10 cellular contexts compared by ENCODE assay signal in genomic region chr15:84656972-84657371, GRCh38. TPM values are rescaled to one million over a fixed set of nuclear protein-coding genes. Genes with fewer than 3 reads are reported as not detected.
DNase-seq lines count a peak whose midpoint lies in the region; ATAC-seq and TF ChIP-seq lines count a peak whose summit lies in the region.
"Had no signal": no experiment of that assay in that cellular context is flagged by ENCODE, and none has a peak within 500 bp of the region (broad histone marks: within the 10 kb centered on the region; RNA-seq: fewer than 3 reads in every experiment).

No MANE protein-coding gene starts in this region.

- peak overlapping the region; percentile 97 for H3K4me2 ChIP-seq in BLaER1

- no peaks in the 10 kb centered on the region for H3K27me3 Mint-ChIP-seq in activated naive CD8-positive, alpha-beta T cell treated with anti-CD3 and anti-CD28 coated beads, Interleukin-2, amount 10 ng/mL, durations not matched to agents 7 days and 5 days
- no peaks in the 10 kb centered on the region for H3K27me3 Mint-ChIP-seq in naive thymus-derived CD8-positive, alpha-beta T cell

- DNase-seq in H7 = peak; percentile 18
- no peak for DNase-seq in activated naive CD8-positive, alpha-beta T cell treated with anti-CD3 and anti-CD28 coated beads, Interleukin-2, amount 10 ng/mL, durations not matched to agents 7 days and 5 days
- DNase-seq in naive thymus-derived CD8-positive, alpha-beta T cell = no peak
- DNase-seq in foreskin keratinocyte = no peak
- DNase-seq in Kasumi-1 (lab: John Stamatoyannopoulos, UW) = no peak
- DNase-seq: stimulated activated CD4-positive, alpha-beta T cell treated with anti-CD3 and anti-CD28 coated beads, Interleukin-15, amount 100 ng/mL, for 24 hours had no signal

- ATAC-seq in activated naive CD8-positive, alpha-beta T cell treated with anti-CD3 and anti-CD28 coated beads, Interleukin-2, amount 10 ng/mL, durations not matched to agents 7 days and 5 days (ENCODE audit: low read depth) = no peak
- no peak for ATAC-seq in naive thymus-derived CD8-positive, alpha-beta T cell
- ATAC-seq in foreskin keratinocyte = no peak
- ATAC-seq in HG03135 (IDR thresholded peaks at IDR 0.05; ENCODE audit: unreplicated experiment) = no peak
- ATAC-seq in GM21515 (IDR thresholded peaks at IDR 0.05; ENCODE audit: unreplicated experiment) = no peak

- H3K27ac Mint-ChIP-seq in activated naive CD8-positive, alpha-beta T cell treated with anti-CD3 and anti-CD28 coated beads, Interleukin-2, amount 10 ng/mL, durations not matched to agents 7 days and 5 days = peak overlapping the region; percentile 45
- peak overlapping the region in 2 of 10 donors; percentile 45 to 48 for H3K27ac Mint-ChIP-seq in naive thymus-derived CD8-positive, alpha-beta T cell

- H3K4me1 Mint-ChIP-seq in activated naive CD8-positive, alpha-beta T cell treated with anti-CD3 and anti-CD28 coated beads, Interleukin-2, amount 10 ng/mL, durations not matched to agents 7 days and 5 days = peaks cover 22% of the 10 kb centered on the region
- H3K4me1 Mint-ChIP-seq in naive thymus-derived CD8-positive, alpha-beta T cell = peaks cover 15 to 51% (median 39%) of the 10 kb centered on the region in 4 donors

- peak overlapping the region; percentile 81; the same call in 1 of the 2 replicates for H3K9ac ChIP-seq in BLaER1

- H3K27ac ChIP-seq in BLaER1 (no peak overlapping the region; the same call in 1 of the 2 replicates), foreskin keratinocyte (no peak overlapping the region)

- H3K27me3 ChIP-seq in BLaER1 = no peaks in the 10 kb centered on the region
- H3K27me3 ChIP-seq in H7 (ENCODE audit: control insufficient read depth, insufficient read depth, low read length) = peaks cover 10% of the 10 kb centered on the region
- no peaks in the 10 kb centered on the region for H3K27me3 ChIP-seq in foreskin keratinocyte
- H3K27me3 ChIP-seq: esophagus muscularis mucosa had no signal

- H4K20me1 ChIP-seq in BLaER1 = no peaks in the 10 kb centered on the region

- H3K36me3 ChIP-seq in BLaER1 = peaks cover 9% of the 10 kb centered on the region
- H3K36me3 ChIP-seq in H7 (replicated peaks; ENCODE audit: control insufficient read depth, insufficient read depth, low read length) = peaks cover 4% of the 10 kb centered on the region

- peak overlapping the region; percentile 80 for H3K4me3 Mint-ChIP-seq in activated naive CD8-positive, alpha-beta T cell treated with anti-CD3 and anti-CD28 coated beads, Interleukin-2, amount 10 ng/mL, durations not matched to agents 7 days and 5 days
- H3K4me3 Mint-ChIP-seq in naive thymus-derived CD8-positive, alpha-beta T cell = peak overlapping the region; percentile 45 to 79 (median 68)

- no peak for TF ChIP-seq CTCF in foreskin keratinocyte (conservative IDR thresholded peaks at IDR 0.05)

- H3K9me3 Mint-ChIP-seq in activated naive CD8-positive, alpha-beta T cell treated with anti-CD3 and anti-CD28 coated beads, Interleukin-2, amount 10 ng/mL, durations not matched to agents 7 days and 5 days = no peaks in the 10 kb centered on the region
- no peaks in the 10 kb centered on the region for H3K9me3 Mint-ChIP-seq in naive thymus-derived CD8-positive, alpha-beta T cell

- no peaks in the 10 kb centered on the region for H3K9me3 ChIP-seq in BLaER1
- H3K9me3 ChIP-seq: esophagus muscularis mucosa had no signal

- H3K4me1 ChIP-seq in BLaER1 (peaks cover 62% of the 10 kb centered on the region), foreskin keratinocyte (no peaks in the 10 kb centered on the region)

- H3K4me3 ChIP-seq in BLaER1 (no peak overlapping the region; the same call in 1 of the 2 replicates), H7 (ENCODE audit: insufficient read depth, low read depth, low read length) (no peak overlapping the region)

- POLR2A ChIA-PET in activated naive CD8-positive, alpha-beta T cell treated with anti-CD3 and anti-CD28 coated beads, Interleukin-2, amount 10 ng/mL, durations not matched to agents 7 days and 5 days (lab: Charles Lee) = interaction anchor here (1.7 to 2.3 kb wide), 2 partner anchors 78 to 91 kb away, joined by 5 to 8 read pairs; no protein-coding TSS in a partner anchor
- POLR2A ChIA-PET in naive thymus-derived CD8-positive, alpha-beta T cell (lab: Charles Lee) = interaction anchor here (5.9 to 8.6 kb wide), 3 partner anchors 23 to 90 kb away, joined by 37 to 127 read pairs (median 71); partner anchors contain the start of gene SEC11A

- H3K36me3 Mint-ChIP-seq in activated naive CD8-positive, alpha-beta T cell treated with anti-CD3 and anti-CD28 coated beads, Interleukin-2, amount 10 ng/mL, durations not matched to agents 7 days and 5 days = peaks cover 8% of the 10 kb centered on the region
- peaks cover 0 to 5% (median 0%) of the 10 kb centered on the region in 3 donors for H3K36me3 Mint-ChIP-seq in naive thymus-derived CD8-positive, alpha-beta T cell

RNA-seq across cellular contexts. Expression of gene NMB, which starts 1.0 kb away (rescaled TPM):
- total RNA-seq in H7 (2014; rRNA removed; shearing (Covaris generic)) = 13.5 and 19.4 TPM in 2 replicates
- total RNA-seq in activated naive CD8-positive, alpha-beta T cell treated with anti-CD3 and anti-CD28 coated beads, Interleukin-2, amount 10 ng/mL, durations not matched to agents 7 days and 5 days = 1 to 10 TPM; 1.1 to 1.7 TPM
- 1 to 10 TPM; 1.6 to 2.1 TPM for total RNA-seq in naive thymus-derived CD8-positive, alpha-beta T cell
- 1 to 10 TPM; 1.9 to 5.7 (median 3.3) TPM for polyA plus RNA-seq in naive thymus-derived CD8-positive, alpha-beta T cell
- 9.0 and 12.7 TPM in 2 replicates for total RNA-seq in foreskin keratinocyte
- polyA plus RNA-seq in foreskin keratinocyte = 13.0 and 18.6 TPM in 2 replicates

RNA-seq across cellular contexts. Expression of gene WDR73, which starts 2.9 kb away (rescaled TPM):
- 13.6 and 17.7 TPM in 2 replicates for total RNA-seq in H7 (2014; rRNA removed; shearing (Covaris generic))
- total RNA-seq in activated naive CD8-positive, alpha-beta T cell treated with anti-CD3 and anti-CD28 coated beads, Interleukin-2, amount 10 ng/mL, durations not matched to agents 7 days and 5 days = 10 to 100 TPM; 26.8 to 27.9 TPM
- total RNA-seq in naive thymus-derived CD8-positive, alpha-beta T cell = 10 to 100 TPM; 38.3 to 43.2 TPM
- 10 to 100 TPM; 12.2 to 18.8 (median 17.9) TPM for polyA plus RNA-seq in naive thymus-derived CD8-positive, alpha-beta T cell
- 19.0 and 22.6 TPM in 2 replicates for total RNA-seq in foreskin keratinocyte
- polyA plus RNA-seq in foreskin keratinocyte = 14.7 and 15.9 TPM in 2 replicates

RNA-seq across cellular contexts. Expression of gene ZSCAN2, which starts 56.2 kb away (rescaled TPM):
- total RNA-seq in H7 (2014; rRNA removed; shearing (Covaris generic)) = 61.5 and 64.8 TPM in 2 replicates
- total RNA-seq in activated naive CD8-positive, alpha-beta T cell treated with anti-CD3 and anti-CD28 coated beads, Interleukin-2, amount 10 ng/mL, durations not matched to agents 7 days and 5 days = 10 to 100 TPM in 1 of 2 experiments, 1 to 10 TPM in 1; 9.6 to 10.9 TPM
- 10 to 100 TPM; 10.5 to 13.6 TPM for total RNA-seq in naive thymus-derived CD8-positive, alpha-beta T cell
- polyA plus RNA-seq in naive thymus-derived CD8-positive, alpha-beta T cell = 10 to 100 TPM in 1 of 3 donors, 1 to 10 TPM in 2; 5.1 to 10.1 (median 7.4) TPM
- 4.1 and 4.4 TPM in 2 replicates for total RNA-seq in foreskin keratinocyte
- 3.4 and 4.6 TPM in 2 replicates for polyA plus RNA-seq in foreskin keratinocyte

RNA-seq across cellular contexts. Expression of gene SEC11A, which starts 59.0 kb away (rescaled TPM):
- total RNA-seq in H7 (2014; rRNA removed; shearing (Covaris generic)) = 153 and 187 TPM in 2 replicates
- 10 to 100 TPM; 97.1 to 99.1 TPM for total RNA-seq in activated naive CD8-positive, alpha-beta T cell treated with anti-CD3 and anti-CD28 coated beads, Interleukin-2, amount 10 ng/mL, durations not matched to agents 7 days and 5 days
- total RNA-seq in naive thymus-derived CD8-positive, alpha-beta T cell = 10 to 100 TPM; 68.3 to 70.6 TPM
- polyA plus RNA-seq in naive thymus-derived CD8-positive, alpha-beta T cell = 100 to 1,000 TPM; 103 to 128 (median 119) TPM
- total RNA-seq in foreskin keratinocyte = 127 and 135 TPM in 2 replicates
- polyA plus RNA-seq in foreskin keratinocyte = 141 and 143 TPM in 2 replicates
